ENCODE assay signal across 1 cellular context in the genomic region with DNA sequence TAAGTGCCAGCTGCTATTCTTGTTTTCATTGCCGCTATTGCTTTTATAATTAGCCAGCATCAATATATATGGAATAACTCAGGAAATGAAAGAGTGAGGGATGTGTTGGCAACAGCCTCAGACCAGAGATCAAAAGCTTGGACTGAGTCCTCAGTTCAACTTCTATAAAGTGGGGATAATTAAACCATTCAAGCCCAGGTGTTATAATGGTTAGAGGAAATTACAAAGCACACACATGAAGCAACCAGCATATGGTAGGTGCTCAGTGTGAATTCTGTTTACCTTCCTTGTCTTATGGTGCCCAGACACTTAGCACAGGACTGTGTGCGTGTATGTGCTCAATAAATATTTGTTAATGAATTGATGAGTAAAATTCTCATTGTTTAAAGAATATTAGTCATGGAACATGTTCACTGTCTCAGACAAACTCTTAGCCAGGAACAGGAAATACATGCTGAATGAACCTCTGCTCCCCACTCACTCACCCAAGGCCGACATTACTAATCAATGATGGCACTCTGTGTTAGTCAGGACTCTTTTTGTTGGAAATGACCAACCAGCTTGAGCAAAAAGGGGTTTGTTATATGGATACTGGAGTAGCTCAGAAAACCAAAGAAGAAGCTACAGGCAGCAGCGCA.
TF ChIP-seq lines count a peak whose summit lies in the region.

No MANE protein-coding gene starts in this region.

TF ChIP-seq in IMR-90, 13 proteins besides CTCF, POLR2A, EP300 and RAD21:
- TF ChIP-seq FOS (IDR thresholded peaks at IDR 0.05; ENCODE audit: low read depth, low read length) (peak; percentile 39; the same call in 1 of the 2 replicates), MXI1 (IDR thresholded peaks at IDR 0.05; ENCODE audit: borderline replicate concordance, low read depth, low read length) (no peak), RFX5 (IDR thresholded peaks at IDR 0.05; ENCODE audit: low read depth, low read length) (no peak), SMC3 (IDR thresholded peaks at IDR 0.05; ENCODE audit: low read depth, low read length) (no peak), MAZ (IDR thresholded peaks at IDR 0.05; ENCODE audit: borderline replicate concordance, low read depth, low read length) (no peak)
- TF ChIP-seq, protein P1, sequence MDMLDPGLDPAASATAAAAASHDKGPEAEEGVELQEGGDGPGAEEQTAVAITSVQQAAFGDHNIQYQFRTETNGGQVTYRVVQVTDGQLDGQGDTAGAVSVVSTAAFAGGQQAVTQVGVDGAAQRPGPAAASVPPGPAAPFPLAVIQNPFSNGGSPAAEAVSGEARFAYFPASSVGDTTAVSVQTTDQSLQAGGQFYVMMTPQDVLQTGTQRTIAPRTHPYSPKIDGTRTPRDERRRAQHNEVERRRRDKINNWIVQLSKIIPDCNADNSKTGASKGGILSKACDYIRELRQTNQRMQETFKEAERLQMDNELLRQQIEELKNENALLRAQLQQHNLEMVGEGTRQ (IDR thresholded peaks at IDR 0.05; ENCODE audit: low read depth, low read length) = no peak
TF ChIP-seq in IMR-90: peak in this region for 1.
